ENCODE assay signal across 11 cellular contexts in the genomic region with DNA sequence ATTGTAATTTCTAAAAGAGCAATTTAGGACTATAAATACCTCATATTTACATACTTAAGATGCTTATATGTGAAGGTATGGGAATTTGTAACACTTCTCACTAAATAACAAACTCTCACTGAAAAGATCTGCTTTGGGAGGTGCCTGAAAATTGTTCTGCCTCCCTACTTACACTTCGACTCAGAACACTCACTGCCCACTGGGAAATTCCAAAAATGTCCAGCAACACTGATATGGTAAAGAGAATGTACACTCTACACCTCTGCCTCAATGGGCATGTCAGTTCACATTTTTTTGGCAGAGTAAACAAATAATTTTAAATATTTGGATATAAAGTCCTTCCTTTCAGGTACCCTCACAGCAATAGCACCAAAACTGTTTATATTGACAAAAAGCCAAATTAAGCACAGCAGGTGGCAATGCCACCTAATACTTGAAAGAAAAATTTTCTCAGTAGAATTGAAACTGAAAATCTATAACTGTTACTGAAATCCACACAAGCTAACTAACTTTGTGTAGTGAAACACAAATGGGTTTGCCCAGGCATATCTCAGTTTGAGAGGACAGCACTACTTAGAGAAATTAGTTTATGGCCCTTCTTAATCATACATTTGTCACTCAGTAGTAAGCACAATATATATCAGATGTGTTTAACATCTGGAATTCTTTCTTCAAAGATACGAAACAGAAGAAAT.
DNase-seq lines count a peak whose midpoint lies in the region; ATAC-seq and TF ChIP-seq lines count a peak whose summit lies in the region.
"Had no signal": no experiment of that assay in that cellular context is flagged by ENCODE, and none has a peak within 500 bp of the region (broad histone marks: within the 10 kb centered on the region; RNA-seq: fewer than 3 reads in every experiment).

No MANE protein-coding gene starts in this region.

- H3K4me3 ChIP-seq in prostate gland = no peak overlapping the region
- H3K4me3 ChIP-seq: sigmoid colon had no signal

- no peaks in the 10 kb centered on the region for H3K27me3 ChIP-seq in prostate gland (replicated peaks; ENCODE audit: insufficient read depth)
- H3K27me3 ChIP-seq: sigmoid colon had no signal

- peak; percentile 91 for ATAC-seq in GM19023 (IDR thresholded peaks at IDR 0.05; ENCODE audit: unreplicated experiment)
- peak; percentile 95 for ATAC-seq in GM21528 (IDR thresholded peaks at IDR 0.05; ENCODE audit: low FRiP score, unreplicated experiment)
- peak; percentile 78 for ATAC-seq in HG03095 (IDR thresholded peaks at IDR 0.05; ENCODE audit: unreplicated experiment)
- no peak for ATAC-seq in central memory CD8-positive, alpha-beta T cell (replicated peaks; ENCODE audit: extremely low read depth, poor library complexity, severe bottlenecking)

- H3K27ac Mint-ChIP-seq in central memory CD8-positive, alpha-beta T cell (ENCODE audit: low read depth) = peak overlapping the region; percentile 18
- H3K27ac Mint-ChIP-seq: activated CD4-positive, alpha-beta T cell treated with anti-CD3 and anti-CD28 coated beads, Interleukin-2, amount 10 ng/mL, durations not matched to agents 24 days and 14 days had no signal

- H3K27me3 Mint-ChIP-seq in central memory CD8-positive, alpha-beta T cell = no peaks in the 10 kb centered on the region

- DNase-seq in central memory CD8-positive, alpha-beta T cell (ENCODE audit: low spot score in 2 of 2) = no peak
- DNase-seq in prostate gland (ENCODE audit: low spot score) (no peak), HuH-7.5 (ENCODE audit: low spot score) (no peak), NCI-H2196 (lab: John Stamatoyannopoulos, UW; ENCODE audit: unreplicated experiment) (no peak)
- DNase-seq: activated CD4-positive, alpha-beta T cell treated with anti-CD3 and anti-CD28 coated beads, Interleukin-2, amount 10 ng/mL, durations not matched to agents 24 days and 14 days; effector memory CD4-positive, alpha-beta T cell; NCI-H446; sigmoid colon had no signal

- TF ChIP-seq CTCF in prostate gland (IDR thresholded peaks at IDR 0.05) = no peak

- no peak for TF ChIP-seq POLR2A in prostate gland (IDR thresholded peaks at IDR 0.05)

- H3K9me3 ChIP-seq in prostate gland = no peaks in the 10 kb centered on the region
- H3K9me3 ChIP-seq: sigmoid colon had no signal

- no peaks in the 10 kb centered on the region for H3K36me3 Mint-ChIP-seq in central memory CD8-positive, alpha-beta T cell (ENCODE audit: insufficient read depth)

- H3K4me1 ChIP-seq in prostate gland (replicated peaks) = no peaks in the 10 kb centered on the region

- H3K4me1 Mint-ChIP-seq in central memory CD8-positive, alpha-beta T cell = peaks cover 6% of the 10 kb centered on the region

- no peaks in the 10 kb centered on the region for H3K36me3 ChIP-seq in prostate gland
- H3K36me3 ChIP-seq: sigmoid colon had no signal

- intact Hi-C loops in prostate gland (cut with DNase I) = no loop called here

- no peak overlapping the region for H3K4me3 Mint-ChIP-seq in central memory CD8-positive, alpha-beta T cell
- H3K4me3 Mint-ChIP-seq: activated CD4-positive, alpha-beta T cell treated with anti-CD3 and anti-CD28 coated beads, Interleukin-2, amount 10 ng/mL, durations not matched to agents 24 days and 14 days had no signal

- H3K9me3 Mint-ChIP-seq in central memory CD8-positive, alpha-beta T cell = no peaks in the 10 kb centered on the region
- H3K9me3 Mint-ChIP-seq: activated CD4-positive, alpha-beta T cell treated with anti-CD3 and anti-CD28 coated beads, Interleukin-2, amount 10 ng/mL, durations not matched to agents 24 days and 14 days had no signal

- 77% methylated on average over 2 of the region's 2 CpGs for WGBS in prostate gland

- no peak overlapping the region for H3K27ac ChIP-seq in prostate gland
- H3K27ac ChIP-seq: sigmoid colon had no signal
